17 cellular contexts compared by ENCODE assay signal in the genomic region with DNA sequence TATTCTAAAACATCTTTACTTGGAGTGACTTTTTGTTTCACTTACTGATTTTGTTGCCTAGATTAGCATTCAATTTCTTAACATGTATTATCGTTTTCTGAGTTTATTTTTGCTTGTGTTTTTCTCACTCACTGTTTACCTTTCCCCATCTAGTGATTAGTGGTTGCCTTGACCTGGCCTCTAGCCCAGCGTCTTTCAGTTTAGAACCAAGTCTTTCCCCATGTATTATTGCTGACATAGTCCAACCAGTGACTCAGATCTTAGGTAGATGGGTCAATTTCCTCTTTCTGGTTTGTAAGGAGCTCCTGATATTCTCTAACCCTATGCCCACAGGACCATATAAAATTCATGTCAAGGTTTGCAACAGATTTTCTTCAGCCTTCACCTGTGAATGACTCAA.
DNase-seq lines count a peak whose midpoint lies in the region; ATAC-seq and TF ChIP-seq lines count a peak whose summit lies in the region.
"Had no signal": no experiment of that assay in that cellular context is flagged by ENCODE, and none has a peak within 500 bp of the region (broad histone marks: within the 10 kb centered on the region; RNA-seq: fewer than 3 reads in every experiment).

No MANE protein-coding gene starts in this region.

- intact Hi-C loops in uterus (cut with DNase I; ENCODE audit: low total_unique reads), result no loop called here

- no peaks in the 10 kb centered on the region for H3K36me3 Mint-ChIP-seq in stimulated activated naive B cell treated with anti-CD40 and anti-IgM and Interleukin-4, amounts not matched to agents 10 μg/mL and 1 μg/mL and 100 μg/mL, for 72 hours
- H3K36me3 Mint-ChIP-seq: activated naive CD4-positive, alpha-beta T cell treated with anti-CD3 and anti-CD28 coated beads, Interleukin-2, amount 10 ng/mL, durations not matched to agents 7 days and 5 days had no signal

- H3K4me3 Mint-ChIP-seq in stimulated activated naive B cell treated with anti-CD40 and anti-IgM and Interleukin-4, amounts not matched to agents 10 μg/mL and 1 μg/mL and 100 μg/mL, for 72 hours, result no peak overlapping the region
- H3K4me3 Mint-ChIP-seq: activated naive CD4-positive, alpha-beta T cell treated with anti-CD3 and anti-CD28 coated beads, Interleukin-2, amount 10 ng/mL, durations not matched to agents 7 days and 5 days; T-helper 1 cell treated with Interleukin-12 subunit alpha and Interleukin-12 subunit beta and Interleukin-4 antibody, amounts not matched to agents 30 μg/mL and 1 μg/mL, for 36 hours had no signal

- peaks cover 6 to 11% of the 10 kb centered on the region in 2 donors for H3K9me3 Mint-ChIP-seq in stimulated activated naive B cell treated with anti-CD40 and anti-IgM and Interleukin-4, amounts not matched to agents 10 μg/mL and 1 μg/mL and 100 μg/mL, for 72 hours

- no peak for ATAC-seq in stimulated activated naive B cell treated with anti-CD40 and anti-IgM and Interleukin-4, amounts not matched to agents 10 μg/mL and 1 μg/mL and 100 μg/mL, for 72 hours (replicated peaks)

- no peak overlapping the region for H3K27ac Mint-ChIP-seq in stimulated activated naive B cell treated with anti-CD40 and anti-IgM and Interleukin-4, amounts not matched to agents 10 μg/mL and 1 μg/mL and 100 μg/mL, for 72 hours
- H3K27ac Mint-ChIP-seq: activated naive CD4-positive, alpha-beta T cell treated with anti-CD3 and anti-CD28 coated beads, Interleukin-2, amount 10 ng/mL, durations not matched to agents 7 days and 5 days; T-helper 1 cell treated with Interleukin-12 subunit alpha and Interleukin-12 subunit beta and Interleukin-4 antibody, amounts not matched to agents 30 μg/mL and 1 μg/mL, for 36 hours had no signal

- H3K9ac ChIP-seq in skeletal muscle satellite cell (ENCODE audit: low read depth, low read length), result no peak overlapping the region

- H3K27me3 Mint-ChIP-seq in stimulated activated naive B cell treated with anti-CD40 and anti-IgM and Interleukin-4, amounts not matched to agents 10 μg/mL and 1 μg/mL and 100 μg/mL, for 72 hours, result no peaks in the 10 kb centered on the region
- H3K27me3 Mint-ChIP-seq: activated naive CD4-positive, alpha-beta T cell treated with anti-CD3 and anti-CD28 coated beads, Interleukin-2, amount 10 ng/mL, durations not matched to agents 7 days and 5 days had no signal

- H3K4me2 ChIP-seq in skeletal muscle satellite cell (ENCODE audit: low read length), result peak overlapping the region; percentile 54
- H3K4me2 ChIP-seq: smooth muscle cell had no signal

- H3K27me3 ChIP-seq in skeletal muscle satellite cell (ENCODE audit: control insufficient read depth, insufficient read depth, low read length), result no peaks in the 10 kb centered on the region
- H3K27me3 ChIP-seq in uterus, result no peaks in the 10 kb centered on the region
- H3K27me3 ChIP-seq: tibial artery had no signal

- no peaks in the 10 kb centered on the region for H3K4me1 Mint-ChIP-seq in stimulated activated naive B cell treated with anti-CD40 and anti-IgM and Interleukin-4, amounts not matched to agents 10 μg/mL and 1 μg/mL and 100 μg/mL, for 72 hours
- H3K4me1 Mint-ChIP-seq: activated naive CD4-positive, alpha-beta T cell treated with anti-CD3 and anti-CD28 coated beads, Interleukin-2, amount 10 ng/mL, durations not matched to agents 7 days and 5 days had no signal

- TF ChIP-seq CTCF in epithelial cell of esophagus (IDR thresholded peaks at IDR 0.05; ENCODE audit: insufficient read depth, low read depth, low read length, missing control alignments), result no peak
- TF ChIP-seq CTCF in uterus (IDR thresholded peaks at IDR 0.05), result no peak

- DNase-seq in NCI-H510A treated with DMSO at 0.1 percent for 48 hours (lab: John Stamatoyannopoulos, UW) (peak; percentile 4), NCI-H510A (lab: John Stamatoyannopoulos, UW) (no peak), RPMI7951 (ENCODE audit: low read depth) (peak; percentile 49), epithelial cell of esophagus (ENCODE audit: low read depth) (peak; percentile 79), uterus (no peak), hypothalamus (lab: John Stamatoyannopoulos, UW) (no peak)
- no peak for DNase-seq in stimulated activated naive B cell treated with anti-CD40 and anti-IgM and Interleukin-4, amounts not matched to agents 10 μg/mL and 1 μg/mL and 100 μg/mL, for 72 hours
- DNase-seq: 8988T; activated naive CD4-positive, alpha-beta T cell treated with anti-CD3 and anti-CD28 coated beads, Interleukin-2, amount 10 ng/mL, durations not matched to agents 7 days and 5 days; dermis blood vessel endothelial cell; NCI-H1930; NK-92 treated with Interleukin-12 subunit alpha and Interleukin-12 subunit beta, amount 100 ng/mL, for 24 hours; tibial artery had no signal

- H3K27ac ChIP-seq in uterus, result no peak overlapping the region
- H3K27ac ChIP-seq: tibial artery had no signal

- no peaks in the 10 kb centered on the region for H3K36me3 ChIP-seq in skeletal muscle satellite cell (ENCODE audit: insufficient read depth, low read length)
- H3K36me3 ChIP-seq in uterus, result no peaks in the 10 kb centered on the region
- H3K36me3 ChIP-seq: HAP-1, tibial artery had no signal

- H3K4me3 ChIP-seq in epithelial cell of esophagus (ENCODE audit: low read length), result no peak overlapping the region
- no peak overlapping the region for H3K4me3 ChIP-seq in skeletal muscle satellite cell (ENCODE audit: low read length)
- no peak overlapping the region for H3K4me3 ChIP-seq in uterus
- H3K4me3 ChIP-seq: HAP-1, smooth muscle cell, tibial artery had no signal

- H3K4me1 ChIP-seq in skeletal muscle satellite cell (ENCODE audit: control insufficient read depth, insufficient read depth, low read length), result peaks cover 45% of the 10 kb centered on the region
- no peaks in the 10 kb centered on the region for H3K4me1 ChIP-seq in uterus
- H3K4me1 ChIP-seq: HAP-1, tibial artery had no signal

- H3K9me3 ChIP-seq in skeletal muscle satellite cell (replicated peaks; ENCODE audit: low read length), result peaks cover 3% of the 10 kb centered on the region
- no peaks in the 10 kb centered on the region for H3K9me3 ChIP-seq in uterus
- H3K9me3 ChIP-seq: HAP-1, tibial artery had no signal

- TF ChIP-seq POLR2A in uterus (IDR thresholded peaks at IDR 0.05), result no peak

Comparison
In these comparisons a context has a peak if more than half of its experiments do, and no peak if none do; other contexts are left out.
1. DNase-seq: peak in NCI-H510A treated with DMSO at 0.1 percent for 48 hours (single experiment), RPMI7951 (single experiment) and epithelial cell of esophagus (single experiment); none in NCI-H510A (single experiment), uterus (0 of 2), hypothalamus (0 of 51) and stimulated activated naive B cell treated with anti-CD40 and anti-IgM and Interleukin-4, amounts not matched to agents 10 μg/mL and 1 μg/mL and 100 μg/mL, for 72 hours (single experiment).